In the genomic region with DNA sequence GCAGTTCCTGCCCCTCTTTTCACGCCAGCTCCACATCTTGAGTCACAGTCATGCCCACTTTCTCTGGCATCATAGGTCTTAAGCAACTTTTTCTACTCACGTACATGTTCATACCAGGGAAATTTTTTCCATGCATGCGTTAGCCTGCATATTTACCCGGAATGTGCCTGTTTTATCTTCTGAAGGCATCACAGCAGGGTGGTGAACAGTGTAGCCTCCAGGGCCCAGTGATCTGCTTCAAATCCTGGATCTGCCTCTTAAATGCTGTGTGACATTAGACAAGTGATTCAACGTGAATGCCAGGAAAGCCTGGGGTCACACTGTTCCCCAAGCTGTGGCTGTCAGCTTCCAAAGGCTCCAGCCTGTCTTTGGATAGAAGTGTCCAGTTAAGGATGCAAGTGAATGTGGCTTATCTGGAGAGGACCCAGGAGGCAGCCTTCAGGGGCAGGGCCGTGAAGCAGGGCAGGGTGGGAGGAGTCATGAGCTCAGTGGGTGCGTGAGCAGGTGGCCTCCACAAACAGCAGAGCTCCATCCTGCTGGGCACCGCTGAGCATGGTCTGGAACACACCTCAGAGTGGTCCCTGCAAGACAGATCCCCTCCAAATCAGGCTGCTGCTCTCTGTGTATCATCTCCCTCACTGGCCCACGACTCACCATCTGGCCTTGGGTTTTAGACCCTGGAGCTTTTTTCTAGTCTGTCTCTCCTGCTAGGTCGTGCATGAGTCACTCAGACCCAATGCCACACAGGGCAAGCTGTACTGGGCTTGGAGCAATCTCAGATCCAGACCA, we compare ENCODE assay signal across 11 cellular contexts. TPM values are rescaled to one million over a fixed set of nuclear protein-coding genes. Genes with fewer than 3 reads are reported as not detected.
A peak's percentile ranks its signal among the peaks of the same experiment; 100 is the strongest.
DNase-seq lines count a peak whose midpoint lies in the region; ATAC-seq and TF ChIP-seq lines count a peak whose summit lies in the region.
"Had no signal": no experiment of that assay in that cellular context is flagged by ENCODE, and none has a peak within 500 bp of the region (broad histone marks: within the 10 kb centered on the region; RNA-seq: fewer than 3 reads in every experiment).

No MANE protein-coding gene starts in this region.

- H3K9me3 Mint-ChIP-seq in mesothelial cell of epicardium = no peaks in the 10 kb centered on the region

- no peaks in the 10 kb centered on the region for H3K27me3 ChIP-seq in hepatocyte
- H3K27me3 ChIP-seq: breast epithelium, SJSA1 had no signal

- POLR2A ChIA-PET in HEK293 (lab: Yijun Ruan, JAX) = no interaction called here

- DNase-seq in AG08396 (ENCODE audit: low spot score) (peak; percentile 48), T-helper 17 cell (no peak), hepatocyte (ENCODE audit: low spot score) (peak; percentile 57), mesothelial cell of epicardium (ENCODE audit: low spot score in 2 of 2, unreplicated experiment in 2 of 2) (no peak), NCI-H2196 treated with DMSO at 0.1 percent for 48 hours (lab: John Stamatoyannopoulos, UW; ENCODE audit: unreplicated experiment) (no peak)

- CTCF ChIA-PET in HEK293 (lab: Yijun Ruan, JAX) = interaction anchor here (0.6 to 1.1 kb wide), 2 partner anchors 37 to 204 kb away, joined by 3 read pairs; no protein-coding TSS in a partner anchor

- H3K9me2 ChIP-seq in hepatocyte (replicated peaks; ENCODE audit: insufficient read depth) = no peaks in the 10 kb centered on the region

- no peak overlapping the region for H3K27ac Mint-ChIP-seq in T-helper 17 cell
- H3K27ac Mint-ChIP-seq in mesothelial cell of epicardium = no peak overlapping the region

- no peak overlapping the region for H3K4me2 ChIP-seq in hepatocyte
- H3K4me2 ChIP-seq: KMS-11 had no signal

- no peaks in the 10 kb centered on the region for H3K36me3 Mint-ChIP-seq in T-helper 17 cell (ENCODE audit: low read depth)
- H3K36me3 Mint-ChIP-seq in mesothelial cell of epicardium = no peaks in the 10 kb centered on the region

- no peaks in the 10 kb centered on the region for H3K9me3 ChIP-seq in HEK293 (ENCODE audit: control insufficient read depth, insufficient read depth, low read depth, low read length)
- H3K9me3 ChIP-seq in T-helper 17 cell (ENCODE audit: control insufficient read depth, low read length, poor library complexity, severe bottlenecking) = no peaks in the 10 kb centered on the region
- H3K9me3 ChIP-seq in hepatocyte (ENCODE audit: low read depth) = no peaks in the 10 kb centered on the region
- H3K9me3 ChIP-seq: breast epithelium, SJSA1 had no signal

- ATAC-seq in T-helper 17 cell = peak; percentile 25
- no peak for ATAC-seq in HG03565 (IDR thresholded peaks at IDR 0.05; ENCODE audit: unreplicated experiment)
- no peak for ATAC-seq in GM18520 (IDR thresholded peaks at IDR 0.05; ENCODE audit: unreplicated experiment)

- H3K27me3 Mint-ChIP-seq in T-helper 17 cell (peaks cover 19% of the 10 kb centered on the region), mesothelial cell of epicardium (ENCODE audit: low read depth) (peaks cover 31% of the 10 kb centered on the region)

- H3K36me3 ChIP-seq in HEK293 (ENCODE audit: control insufficient read depth in 2 of 2, insufficient read depth in 1 of 2, low read length in 2 of 2) = no peaks in the 10 kb centered on the region
- no peaks in the 10 kb centered on the region for H3K36me3 ChIP-seq in hepatocyte (replicated peaks; ENCODE audit: insufficient read depth, low read depth)
- H3K36me3 ChIP-seq: breast epithelium, SJSA1 had no signal

- H3K4me1 Mint-ChIP-seq in T-helper 17 cell (peaks cover 13% of the 10 kb centered on the region), mesothelial cell of epicardium (peaks cover 6% of the 10 kb centered on the region)

- TF ChIP-seq CTCF in HEK293 (tag by site-specific recombination; IDR thresholded peaks at IDR 0.05) (no peak), hepatocyte (IDR thresholded peaks at IDR 0.05; ENCODE audit: poor library complexity) (no peak), mesothelial cell of epicardium (IDR thresholded peaks at IDR 0.05; ENCODE audit: unreplicated experiment) (no peak)

- H3K27ac ChIP-seq in HEK293 (ENCODE audit: extremely low read depth, low read depth, low read length) (no peak overlapping the region), hepatocyte (peak overlapping the region; percentile 30)
- H3K27ac ChIP-seq: breast epithelium, KMS-11, SJSA1 had no signal

- H3K79me2 ChIP-seq in hepatocyte = no peaks in the 10 kb centered on the region

- no peaks in the 10 kb centered on the region for H3K4me1 ChIP-seq in HEK293 (ENCODE audit: control insufficient read depth, insufficient read depth, low read length)
- H3K4me1 ChIP-seq in hepatocyte (ENCODE audit: insufficient read depth) = peaks cover 4% of the 10 kb centered on the region
- H3K4me1 ChIP-seq: breast epithelium, SJSA1 had no signal

- no peak overlapping the region for H3K4me3 ChIP-seq in HEK293 (ENCODE audit: low read depth, low read length)
- H3K4me3 ChIP-seq in hepatocyte = no peak overlapping the region
- H3K4me3 ChIP-seq: breast epithelium, SJSA1 had no signal

- no peak overlapping the region for H2AFZ ChIP-seq in hepatocyte

- 55% methylated on average over 10 of the region's 10 CpGs for WGBS in hepatocyte (ENCODE audit: low lambda C conversion rate, missing lambda C conversion rate)

- no peaks in the 10 kb centered on the region for H4K20me1 ChIP-seq in hepatocyte (ENCODE audit: insufficient read depth, poor library complexity, severe bottlenecking)

- H3K4me3 Mint-ChIP-seq in T-helper 17 cell (no peak overlapping the region), mesothelial cell of epicardium (no peak overlapping the region)

TF ChIP-seq in HEK293, 187 proteins besides CTCF, POLR2A, EP300 and RAD21:
- TF ChIP-seq PRDM1 (tag by site-specific recombination; IDR thresholded peaks at IDR 0.05) (no peak), ZIC2 (tag by site-specific recombination; IDR thresholded peaks at IDR 0.05) (peak; percentile 41)

RNA-seq across cellular contexts. Expression of gene CD93, which starts 30.4 kb away (rescaled TPM):
- total RNA-seq in T-helper 17 cell (1 to 10 TPM; 2.1 to 6.4 TPM), hepatocyte (2.1 and 4.1 TPM in 2 replicates), mesothelial cell of epicardium (0.07 to 0.09 TPM (median 0.09 TPM) in 3 replicates)
- 0.07 and 0.17 TPM in 2 replicates for polyA plus RNA-seq in hepatocyte
- total RNA-seq: SJSA1 had no signal

Comparison
In these comparisons a context has a peak if more than half of its experiments do, and no peak if none do; other contexts are left out.
1. DNase-seq: peak in AG08396 (single experiment) and hepatocyte (single experiment); none in T-helper 17 cell (0 of 3), mesothelial cell of epicardium (0 of 2) and NCI-H2196 treated with DMSO at 0.1 percent for 48 hours (single experiment).